ENCODE assay signal across 17 cellular contexts in the genomic region with DNA sequence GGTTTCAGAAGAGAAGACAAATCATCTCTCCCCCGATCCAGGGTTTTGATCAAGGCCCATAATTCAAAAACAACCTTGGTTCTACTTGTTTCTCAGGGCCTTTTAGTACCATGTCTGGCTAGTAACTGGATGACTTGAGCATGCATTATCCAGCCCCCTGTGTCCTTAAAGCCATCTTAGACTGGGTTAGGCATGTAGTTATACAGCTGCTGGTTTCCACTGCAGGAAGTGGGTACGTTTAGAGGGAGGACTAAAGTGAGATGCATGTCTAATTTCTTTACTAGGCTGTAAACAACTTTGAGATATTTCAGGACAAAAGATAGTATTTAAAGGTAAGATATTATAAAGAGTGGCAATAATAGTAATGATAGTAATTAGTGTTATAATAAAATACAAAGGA.
DNase-seq lines count a peak whose midpoint lies in the region; ATAC-seq and TF ChIP-seq lines count a peak whose summit lies in the region.
"Had no signal": no experiment of that assay in that cellular context is flagged by ENCODE, and none has a peak within 500 bp of the region (broad histone marks: within the 10 kb centered on the region; RNA-seq: fewer than 3 reads in every experiment).

No MANE protein-coding gene starts in this region.

- in situ Hi-C loops in Panc1 (cut with HindIII; ENCODE audit: low pct_unique_long_range_greater_than_20kb, low sequenced_read_pairs) (no loop called here), KBM-7 (cut with MboI; ENCODE audit: low pct_unique_long_range_greater_than_20kb, low sequenced_read_pairs) (no loop called here)

- H3K27me3 ChIP-seq in Loucy (ENCODE audit: insufficient read depth, low read length, poor library complexity, severe bottlenecking) (no peaks in the 10 kb centered on the region), Panc1 (ENCODE audit: control insufficient read depth, insufficient read depth, low read length) (no peaks in the 10 kb centered on the region), right cardiac atrium (ENCODE audit: control insufficient read depth, insufficient read depth) (no peaks in the 10 kb centered on the region)

- no peak for ATAC-seq in Panc1
- ATAC-seq in right cardiac atrium = no peak
- ATAC-seq: CD8-positive, alpha-beta T cell; GM12878; GM23338; HCT116 had no signal

- peak overlapping the region; percentile 90 for H3K27ac ChIP-seq in Panc1 (ENCODE audit: low read length)
- no peak overlapping the region for H3K27ac ChIP-seq in right cardiac atrium (ENCODE audit: low read length)

- no peaks in the 10 kb centered on the region for H3F3A ChIP-seq in Loucy (ENCODE audit: low read depth)

- H3K4me3 Mint-ChIP-seq in mesothelial cell of epicardium = no peak overlapping the region
- H3K4me3 Mint-ChIP-seq: CD4-positive, CD25-positive, alpha-beta regulatory T cell; CD8-positive, alpha-beta T cell; GM23338; H9 had no signal

- no peak overlapping the region for H3K9ac ChIP-seq in Loucy (ENCODE audit: low read depth, low read length, poor library complexity, severe bottlenecking)

- CTCF ChIA-PET in Panc1 (lab: Charles Lee) = no interaction called here

- no peaks in the 10 kb centered on the region for H3K36me3 Mint-ChIP-seq in mesothelial cell of epicardium
- H3K36me3 Mint-ChIP-seq: CD4-positive, CD25-positive, alpha-beta regulatory T cell; CD8-positive, alpha-beta T cell had no signal

- peaks cover 19% of the 10 kb centered on the region for H3K4me1 ChIP-seq in Loucy (ENCODE audit: insufficient read depth, low read length, poor library complexity, severe bottlenecking)
- H3K4me1 ChIP-seq in Panc1 (ENCODE audit: control insufficient read depth, insufficient read depth, low read length) = peaks cover 14% of the 10 kb centered on the region; the same call in 1 of the 2 replicates
- H3K4me1 ChIP-seq in right cardiac atrium (ENCODE audit: control insufficient read depth, insufficient read depth, low read length) = no peaks in the 10 kb centered on the region
- H3K4me1 ChIP-seq: Caco-2 had no signal

- 86% methylated on average over 2 of the region's 2 CpGs for WGBS in right cardiac atrium

- no peak for DNase-seq in Panc1 (ENCODE audit: low read depth, low spot score)
- DNase-seq in mesothelial cell of epicardium (ENCODE audit: low spot score in 2 of 2, unreplicated experiment in 2 of 2) = no peak
- DNase-seq in UCSD-AML1 (lab: John Stamatoyannopoulos, UW; ENCODE audit: unreplicated experiment) = no peak
- DNase-seq in KBM-7 = no peak
- no peak for DNase-seq in right cardiac atrium
- DNase-seq: C1 segment of cervical spinal cord; Caco-2; CD4-positive, CD25-positive, alpha-beta regulatory T cell; CD8-positive, alpha-beta T cell; DMS153; EL; GDM1; H9 had no signal

- no peaks in the 10 kb centered on the region for H4K20me1 ChIP-seq in Loucy (ENCODE audit: insufficient read depth, low read length, poor library complexity, severe bottlenecking)

- peaks cover 15% of the 10 kb centered on the region for H3K4me1 Mint-ChIP-seq in mesothelial cell of epicardium
- H3K4me1 Mint-ChIP-seq: CD4-positive, CD25-positive, alpha-beta regulatory T cell; H9 had no signal

- peak overlapping the region; percentile 27 for H3K27ac Mint-ChIP-seq in mesothelial cell of epicardium
- H3K27ac Mint-ChIP-seq: CD4-positive, CD25-positive, alpha-beta regulatory T cell; CD8-positive, alpha-beta T cell; GM23338; H9 had no signal

- no peaks in the 10 kb centered on the region for H3K9me3 Mint-ChIP-seq in mesothelial cell of epicardium
- H3K9me3 Mint-ChIP-seq: CD4-positive, CD25-positive, alpha-beta regulatory T cell; CD8-positive, alpha-beta T cell; GM23338; H9 had no signal

- intact Hi-C loops in Panc1 (cut with micrococcal nuclease; ENCODE audit: unreplicated experiment) = no loop called here
- intact Hi-C loops in right cardiac atrium (cut with DNase I) = no loop called here

- BruUV-seq in Panc1 (replicated peaks; lab: Mats Ljungman, UMichigan) = no TSS peak

- no peaks in the 10 kb centered on the region for H3K9me2 ChIP-seq in Loucy (replicated peaks; ENCODE audit: low read depth, low read length)

- H3K9me3 ChIP-seq in Loucy (ENCODE audit: insufficient read depth, low read depth, low read length) (no peaks in the 10 kb centered on the region), Panc1 (ENCODE audit: control insufficient read depth, insufficient read depth, low read depth, low read length) (no peaks in the 10 kb centered on the region), right cardiac atrium (ENCODE audit: control insufficient read depth, low read length) (no peaks in the 10 kb centered on the region)
- H3K9me3 ChIP-seq: Caco-2 had no signal

- H3K4me3 ChIP-seq in Loucy (ENCODE audit: low read length, poor library complexity, severe bottlenecking) (no peak overlapping the region), Panc1 (ENCODE audit: low read depth in 2 of 2, low read length in 2 of 2) (no peak overlapping the region), right cardiac atrium (ENCODE audit: low read length) (no peak overlapping the region)
- H3K4me3 ChIP-seq: GM12878, GM23338 had no signal

- H3K36me3 ChIP-seq in Loucy (ENCODE audit: insufficient read depth, low read length) (no peaks in the 10 kb centered on the region), Panc1 (ENCODE audit: control insufficient read depth, insufficient read depth, low read length) (no peaks in the 10 kb centered on the region)

- H2AFZ ChIP-seq in Loucy (ENCODE audit: low read length) = peak overlapping the region; percentile 62
- H2AFZ ChIP-seq: GM23338 had no signal

- POLR2A ChIA-PET in Panc1 (lab: Charles Lee) = no interaction called here

- peak overlapping the region; percentile 24 for H3K4me2 ChIP-seq in Loucy (ENCODE audit: low read depth, low read length, poor library complexity, severe bottlenecking)
- H3K4me2 ChIP-seq: GM23338 had no signal

- H3K79me2 ChIP-seq in Loucy (ENCODE audit: insufficient read depth, low read length) = no peaks in the 10 kb centered on the region

- TF ChIP-seq CTCF in Loucy (conservative IDR thresholded peaks at IDR 0.05; ENCODE audit: low read length) (no peak), Panc1 (IDR thresholded peaks at IDR 0.05) (no peak), mesothelial cell of epicardium (IDR thresholded peaks at IDR 0.05; ENCODE audit: unreplicated experiment) (no peak)

- no peaks in the 10 kb centered on the region for H3K27me3 Mint-ChIP-seq in mesothelial cell of epicardium (ENCODE audit: low read depth)
- H3K27me3 Mint-ChIP-seq: CD4-positive, CD25-positive, alpha-beta regulatory T cell had no signal
